ENCODE assay signal across 23 cellular contexts in the genomic region with DNA sequence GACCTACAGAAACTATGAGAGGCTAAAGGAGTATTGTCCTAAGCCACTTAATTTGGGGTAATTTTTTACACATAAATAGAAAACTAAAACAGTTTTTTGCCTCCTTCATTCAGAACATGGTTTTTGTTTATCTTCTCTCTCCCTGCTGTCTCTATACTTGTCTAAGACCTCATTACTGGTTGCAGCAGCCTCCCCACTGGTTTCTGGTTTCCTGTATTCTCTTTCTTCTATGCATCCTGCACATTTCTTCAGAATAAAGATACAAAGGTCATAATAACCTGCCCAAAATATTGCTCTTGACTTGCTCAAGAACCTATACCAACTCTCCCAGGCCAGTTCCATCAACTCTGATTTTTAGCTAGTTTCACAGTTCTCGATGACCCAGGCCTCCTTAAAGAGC. TPM values are rescaled to one million over a fixed set of nuclear protein-coding genes. Genes with fewer than 3 reads are reported as not detected.
DNase-seq lines count a peak whose midpoint lies in the region; ATAC-seq and FAIRE-seq lines count a peak whose summit lies in the region.
"Had no signal": no experiment of that assay in that cellular context is flagged by ENCODE, and none has a peak within 500 bp of the region (broad histone marks: within the 10 kb centered on the region; RNA-seq: fewer than 3 reads in every experiment).

No MANE protein-coding gene starts in this region.

- H3K27ac Mint-ChIP-seq in activated T-cell treated with anti-CD3 and anti-CD28 coated beads, Interleukin-2, amount 50 U/mL, for 24 hours: peak overlapping the region; percentile 85
- H3K27ac Mint-ChIP-seq in activated T-helper 17 cell treated with anti-CD3 and anti-CD28 coated beads, Interleukin-2, amount 50 U/mL, for 72 hours: peak overlapping the region; percentile 82

- no peak for FAIRE-seq in small intestine (lab: Jason Lieb, UNC)
- FAIRE-seq: A549, H54 had no signal

- 79 to 86% (median 85%) methylated on average over 1 of the region's 1 CpG for WGBS in small intestine, 3 donors

- H3K27me3 Mint-ChIP-seq in activated T-cell treated with anti-CD3 and anti-CD28 coated beads, Interleukin-2, amount 50 U/mL, for 24 hours: no peaks in the 10 kb centered on the region
- H3K27me3 Mint-ChIP-seq in activated T-helper 17 cell treated with anti-CD3 and anti-CD28 coated beads, Interleukin-2, amount 50 U/mL, for 72 hours: no peaks in the 10 kb centered on the region

- DNase-seq in activated T-cell treated with anti-CD3 and anti-CD28 coated beads, Interleukin-2, amount 50 U/mL, for 24 hours: no peak
- DNase-seq in activated T-cell treated with anti-CD3 and anti-CD28 coated beads, Interleukin-2, amount 50 U/mL, for 1 hour: no peak
- DNase-seq in Jurkat, Clone E6-1 (ENCODE audit: low read depth, low spot score): peak; percentile 64
- peak; percentile 33 for DNase-seq in small intestine
- DNase-seq in activated CD4-positive, CD25-positive, alpha-beta regulatory T cell (lab: John Stamatoyannopoulos, UW): no peak
- DNase-seq: activated CD4-positive, CD25-positive, alpha-beta regulatory T cell treated with anti-CD3 and anti-CD28 coated beads, Interleukin-2, amount 50 U/mL, for 72 hours; BE2C; EL; kidney glomerular epithelial cell; NCI-H1092 treated with DMSO at 0.1 percent for 48 hours; NCI-H1930; NCI-H82; retina; stimulated activated CD4-positive, alpha-beta T cell treated with anti-CD3 and anti-CD28 coated beads, Interleukin-12 subunit alpha, Interleukin-12 subunit beta, amount 100 ng/mL, for 4 hours; stimulated activated CD4-positive, alpha-beta T cell treated with anti-CD3 and anti-CD28 coated beads, Interleukin-4, amount 100 ng/mL, for 4 hours; upper lobe of left lung had no signal

- peaks cover 33% of the 10 kb centered on the region for H3K4me1 Mint-ChIP-seq in activated T-cell treated with anti-CD3 and anti-CD28 coated beads, Interleukin-2, amount 50 U/mL, for 24 hours (ENCODE audit: low read depth)
- peaks cover 16% of the 10 kb centered on the region for H3K4me1 Mint-ChIP-seq in activated T-helper 17 cell treated with anti-CD3 and anti-CD28 coated beads, Interleukin-2, amount 50 U/mL, for 72 hours

- H3K4me3 ChIP-seq in Jurkat, Clone E6-1 (ENCODE audit: low read length): no peak overlapping the region
- H3K4me3 ChIP-seq in small intestine (ENCODE audit: low read depth in 1 of 2, low read length in 2 of 2): no peak overlapping the region
- H3K4me3 ChIP-seq: A549, adrenal gland, coronary artery, upper lobe of left lung had no signal

- no peaks in the 10 kb centered on the region for H3K36me3 Mint-ChIP-seq in activated T-cell treated with anti-CD3 and anti-CD28 coated beads, Interleukin-2, amount 50 U/mL, for 24 hours (ENCODE audit: low read depth)
- H3K36me3 Mint-ChIP-seq in activated T-helper 17 cell treated with anti-CD3 and anti-CD28 coated beads, Interleukin-2, amount 50 U/mL, for 72 hours (ENCODE audit: low read depth): no peaks in the 10 kb centered on the region

- no peaks in the 10 kb centered on the region for H3K27me3 ChIP-seq in small intestine (ENCODE audit: control insufficient read depth in 2 of 2, insufficient read depth in 2 of 2, low read length in 2 of 2)
- H3K27me3 ChIP-seq: adrenal gland, BE2C, upper lobe of left lung had no signal

- H3K4me3 Mint-ChIP-seq in activated T-cell treated with anti-CD3 and anti-CD28 coated beads, Interleukin-2, amount 50 U/mL, for 24 hours: peak overlapping the region; percentile 25
- H3K4me3 Mint-ChIP-seq in activated T-helper 17 cell treated with anti-CD3 and anti-CD28 coated beads, Interleukin-2, amount 50 U/mL, for 72 hours: peak overlapping the region; percentile 59

- peak overlapping the region; percentile 4 to 61 for H3K27ac ChIP-seq in small intestine (ENCODE audit: low read depth in 1 of 2, low read length in 1 of 2)
- H3K27ac ChIP-seq: A549, adrenal gland, coronary artery, upper lobe of left lung had no signal

- peaks cover 0 to 2% of the 10 kb centered on the region in 2 donors for H3K4me1 ChIP-seq in small intestine (ENCODE audit: control insufficient read depth in 2 of 2, insufficient read depth in 1 of 2, low read depth in 1 of 2, low read length in 1 of 2)
- H3K4me1 ChIP-seq: BE2C had no signal

- peak; percentile 39 for ATAC-seq in activated T-helper 17 cell treated with anti-CD3 and anti-CD28 coated beads, Interleukin-2, amount 50 U/mL, for 72 hours (replicated peaks)
- ATAC-seq in HG02981 (IDR thresholded peaks at IDR 0.05; ENCODE audit: unreplicated experiment): no peak
- ATAC-seq in GM18858 (IDR thresholded peaks at IDR 0.05; ENCODE audit: unreplicated experiment): no peak
- ATAC-seq: A549 had no signal

- H3K9me3 ChIP-seq in small intestine (ENCODE audit: control insufficient read depth, low read depth): no peaks in the 10 kb centered on the region
- H3K9me3 ChIP-seq: A549, adrenal gland, BE2C, upper lobe of left lung had no signal

- no peaks in the 10 kb centered on the region for H3K9me3 Mint-ChIP-seq in activated T-cell treated with anti-CD3 and anti-CD28 coated beads, Interleukin-2, amount 50 U/mL, for 24 hours
- H3K9me3 Mint-ChIP-seq in activated T-helper 17 cell treated with anti-CD3 and anti-CD28 coated beads, Interleukin-2, amount 50 U/mL, for 72 hours: no peaks in the 10 kb centered on the region

- no peaks in the 10 kb centered on the region for H3K36me3 ChIP-seq in small intestine (ENCODE audit: control insufficient read depth in 2 of 2, insufficient read depth in 2 of 2, low read length in 2 of 2)
- H3K36me3 ChIP-seq: adrenal gland, BE2C, upper lobe of left lung had no signal

RNA-seq across cellular contexts. Expression of a gene that starts 19.8 kb away (rescaled TPM):
- polyA plus RNA-seq in Jurkat, Clone E6-1 (2012; ENCODE audit: insufficient read depth, insufficient read length): 81.1 TPM
- total RNA-seq in activated T-helper 17 cell treated with anti-CD3 and anti-CD28 coated beads, Interleukin-2, amount 50 U/mL, for 72 hours: 10 to 100 TPM; 23.1 to 26.7 TPM
- 10 to 100 TPM; 24.7 to 49.4 (median 31.3) TPM for polyA plus RNA-seq in small intestine

RNA-seq across cellular contexts. Expression of a gene that starts 38.1 kb away (rescaled TPM):
- 20.3 TPM for polyA plus RNA-seq in Jurkat, Clone E6-1 (2012; ENCODE audit: insufficient read depth, insufficient read length)
- 1 to 10 TPM; 5.8 to 7.5 TPM for total RNA-seq in activated T-helper 17 cell treated with anti-CD3 and anti-CD28 coated beads, Interleukin-2, amount 50 U/mL, for 72 hours
- 1 to 10 TPM in 1 of 3 donors, under 1 TPM in 1, not detected in 1; 0.54 to 3.9 TPM for polyA plus RNA-seq in small intestine

RNA-seq across cellular contexts. Expression of a gene that starts 48.0 kb away (rescaled TPM):
- 113 TPM for polyA plus RNA-seq in Jurkat, Clone E6-1 (2012; ENCODE audit: insufficient read depth, insufficient read length)
- total RNA-seq in activated T-helper 17 cell treated with anti-CD3 and anti-CD28 coated beads, Interleukin-2, amount 50 U/mL, for 72 hours: 10 to 100 TPM; 45.8 to 90.6 TPM
- polyA plus RNA-seq in small intestine: 10 to 100 TPM; 34.3 to 50.8 (median 34.9) TPM

RNA-seq across cellular contexts. Expression of a gene that starts 57.1 kb away (rescaled TPM):
- 0.66 TPM for polyA plus RNA-seq in Jurkat, Clone E6-1 (2012; ENCODE audit: insufficient read depth, insufficient read length)
- total RNA-seq in activated T-helper 17 cell treated with anti-CD3 and anti-CD28 coated beads, Interleukin-2, amount 50 U/mL, for 72 hours: 1 to 10 TPM; 3.0 to 7.9 TPM
- polyA plus RNA-seq in small intestine: 100 to 1,000 TPM in 1 of 3 donors, 10 to 100 TPM in 2; 32.5 to 138 (median 94.3) TPM

Comparison
In these comparisons a context has a peak if more than half of its experiments do, and no peak if none do; other contexts are left out.
1. DNase-seq: peak in Jurkat, Clone E6-1 (single experiment) and small intestine (single experiment); none in activated T-cell treated with anti-CD3 and anti-CD28 coated beads, Interleukin-2, amount 50 U/mL, for 24 hours (single experiment), activated T-cell treated with anti-CD3 and anti-CD28 coated beads, Interleukin-2, amount 50 U/mL, for 1 hour (single experiment) and activated CD4-positive, CD25-positive, alpha-beta regulatory T cell (0 of 4).